Comparison of ENCODE assay signal across 9 cellular contexts in the genomic region with DNA sequence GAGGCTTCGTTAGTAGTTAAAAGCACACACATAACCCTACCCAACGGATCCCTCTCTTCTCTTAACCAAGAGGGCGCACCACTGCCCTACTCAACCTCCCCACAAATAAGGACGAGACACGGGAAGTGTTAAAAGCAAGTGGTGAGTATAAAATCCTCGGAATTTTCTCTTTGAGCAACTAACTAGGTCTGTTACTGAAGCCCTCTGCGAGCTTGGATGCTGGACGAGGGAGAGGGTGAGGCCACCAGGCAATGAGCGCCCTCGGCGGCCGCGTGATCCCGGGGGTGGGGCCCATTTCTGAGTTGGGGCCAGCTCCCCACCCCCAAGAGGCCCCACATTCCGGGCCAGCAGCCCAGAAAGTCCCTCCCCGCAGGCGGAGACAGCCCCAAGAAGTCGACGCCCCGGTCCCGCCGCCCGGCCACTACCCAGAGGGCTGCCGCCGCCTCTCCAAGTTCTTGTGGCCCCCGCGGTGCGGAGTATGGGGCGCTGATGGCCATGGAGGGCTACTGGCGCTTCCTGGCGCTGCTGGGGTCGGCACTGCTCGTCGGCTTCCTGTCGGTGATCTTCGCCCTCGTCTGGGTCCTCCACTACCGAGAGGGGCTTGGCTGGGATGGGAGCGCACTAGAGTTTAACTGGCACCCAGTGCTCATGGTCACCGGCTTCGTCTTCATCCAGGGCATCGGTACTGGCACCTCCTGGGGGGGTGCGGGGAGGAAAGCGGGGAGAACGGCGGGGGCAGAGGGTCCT. TPM values are rescaled to one million over a fixed set of nuclear protein-coding genes. Genes with fewer than 3 reads are reported as not detected.
DNase-seq lines count a peak whose midpoint lies in the region; ATAC-seq, FAIRE-seq and TF ChIP-seq lines count a peak whose summit lies in the region.
"Had no signal": no experiment of that assay in that cellular context is flagged by ENCODE, and none has a peak within 500 bp of the region (broad histone marks: within the 10 kb centered on the region; RNA-seq: fewer than 3 reads in every experiment).

A gene with protein sequence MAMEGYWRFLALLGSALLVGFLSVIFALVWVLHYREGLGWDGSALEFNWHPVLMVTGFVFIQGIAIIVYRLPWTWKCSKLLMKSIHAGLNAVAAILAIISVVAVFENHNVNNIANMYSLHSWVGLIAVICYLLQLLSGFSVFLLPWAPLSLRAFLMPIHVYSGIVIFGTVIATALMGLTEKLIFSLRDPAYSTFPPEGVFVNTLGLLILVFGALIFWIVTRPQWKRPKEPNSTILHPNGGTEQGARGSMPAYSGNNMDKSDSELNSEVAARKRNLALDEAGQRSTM (plus strand): TSS at position 418 of the 747 bp plus-strand sequence. CDS start 72 bp downstream, at position 490.

- H2BK12ac ChIP-seq in H1 (ENCODE audit: low read depth, low read length) = peak within 1 kb of the TSS; percentile 96

- peaks cover 21% of the 10 kb centered on the region for H3K4me1 ChIP-seq in CD4-positive, alpha-beta memory T cell (ENCODE audit: insufficient read depth, low read length)
- H3K4me1 ChIP-seq in H1 (replicated peaks in 1 of 4; ENCODE audit: control insufficient read depth in 3 of 4, insufficient read depth in 4 of 4, low read length in 3 of 4) = peaks cover 7 to 21% (median 12%) of the 10 kb centered on the region in 4 experiments; a peak in 5 of 7 replicates
- H3K4me1 ChIP-seq in lung (ENCODE audit: control insufficient read depth in 2 of 2, insufficient read depth in 2 of 2, low read length in 2 of 2) = peaks cover 0 to 5% of the 10 kb centered on the region in 2 donors
- peaks cover 15 to 44% (median 26%) of the 10 kb centered on the region in 4 donors for H3K4me1 ChIP-seq in stomach

- no peak within 1 kb of the TSS for H3K27ac Mint-ChIP-seq in CD4-positive, alpha-beta memory T cell
- H3K27ac Mint-ChIP-seq in T-helper 17 cell = no peak within 1 kb of the TSS

- peaks cover 0 to 2% of the 10 kb centered on the region in 2 experiments for H4K20me1 ChIP-seq in H1 (replicated peaks in 1 of 2; ENCODE audit: control insufficient read depth in 1 of 2, insufficient read depth in 2 of 2, low read length in 2 of 2)

- no peaks in the 10 kb centered on the region for H3K36me3 Mint-ChIP-seq in CD4-positive, alpha-beta memory T cell
- peaks cover 2% of the 10 kb centered on the region for H3K36me3 Mint-ChIP-seq in T-helper 17 cell (ENCODE audit: low read depth)

- H2BK120ac ChIP-seq in H1 (replicated peaks; ENCODE audit: low read depth, low read length) = peak within 1 kb of the TSS; percentile 65

- H3K4me3 ChIP-seq in CD4-positive, alpha-beta memory T cell (ENCODE audit: low read length in 2 of 2) = peak within 1 kb of the TSS; percentile 9 to 17
- H3K4me3 ChIP-seq in H1 (ENCODE audit: extremely low read depth in 1 of 4, insufficient read depth in 2 of 4, low read depth in 3 of 4, low read length in 4 of 4) = peak within 1 kb of the TSS; percentile 73 to 96 (median 84)
- H3K4me3 ChIP-seq in lung = peak within 1 kb of the TSS; percentile 82
- H3K4me3 ChIP-seq in stomach = peak within 1 kb of the TSS; percentile 75 to 94 (median 80)

- peak within 1 kb of the TSS; percentile 89 to 99 for H3K4me2 ChIP-seq in H1 (ENCODE audit: insufficient read depth in 1 of 2, low read depth in 2 of 2, low read length in 2 of 2)

- H3K4me1 Mint-ChIP-seq in CD4-positive, alpha-beta memory T cell = peaks cover 4 to 21% (median 13%) of the 10 kb centered on the region in 4 donors
- peaks cover 14% of the 10 kb centered on the region for H3K4me1 Mint-ChIP-seq in T-helper 17 cell

- 0 out of 2 replicates have a peak within 1 kb of the TSS, but pooled peaks have one; percentile 48 for H2BK20ac ChIP-seq in H1 (ENCODE audit: low read length)

- H3K79me1 ChIP-seq in H1 (ENCODE audit: low read depth, low read length) = no peaks in the 10 kb centered on the region

- peak within 1 kb of the TSS; percentile 78 to 82 (median 82) for H3K9ac ChIP-seq in H1 (replicated peaks in 1 of 4; ENCODE audit: extremely low read depth in 1 of 4, low read depth in 3 of 4, low read length in 3 of 4)

- H4K91ac ChIP-seq in H1 (replicated peaks; ENCODE audit: insufficient read length, low read length) = peak within 1 kb of the TSS; percentile 88

- no peak for FAIRE-seq in H1 (lab: Jason Lieb, UNC)
- FAIRE-seq: colon had no signal

- peak within 1 kb of the TSS; percentile 96 for H3K18ac ChIP-seq in H1 (ENCODE audit: extremely low read depth, low read length)

- H3K27me3 ChIP-seq in CD4-positive, alpha-beta memory T cell (ENCODE audit: insufficient read depth, low read length) = peaks cover 4% of the 10 kb centered on the region
- no peaks in the 10 kb centered on the region for H3K27me3 ChIP-seq in H1 (replicated peaks in 1 of 4; ENCODE audit: control insufficient read depth in 3 of 4, extremely low read depth in 1 of 4, insufficient read depth in 3 of 4, low read length in 3 of 4)
- no peaks in the 10 kb centered on the region for H3K27me3 ChIP-seq in lung (ENCODE audit: control insufficient read depth, insufficient read depth)
- H3K27me3 ChIP-seq in stomach = no peaks in the 10 kb centered on the region

- no peak within 1 kb of the TSS for H2AK5ac ChIP-seq in H1 (ENCODE audit: low read depth, low read length)

- H3K23me2 ChIP-seq in H1 (ENCODE audit: low read depth, low read length) = peaks cover 16% of the 10 kb centered on the region

- peak within 1 kb of the TSS; percentile 60 to 83 (median 76) for H3K4me3 Mint-ChIP-seq in CD4-positive, alpha-beta memory T cell
- peak within 1 kb of the TSS; percentile 83 for H3K4me3 Mint-ChIP-seq in T-helper 17 cell

- peak within 1 kb of the TSS; percentile 88; the same call in 1 of the 2 replicates for H2BK5ac ChIP-seq in H1 (ENCODE audit: low read depth, low read length)

- POLR2A ChIA-PET in CD4-positive, alpha-beta memory T cell (lab: Charles Lee; ENCODE audit: partially characterized antibody) = no interaction called here
- POLR2A ChIA-PET in H1 (lab: Charles Lee; ENCODE audit: partially characterized antibody) = interaction anchor here (0.8 to 4.5 kb wide), 18 partner anchors 8 to 592 kb away, joined by 3 to 32 read pairs (median 4); a partner anchor contains a TSS

- H3K36me3 ChIP-seq in CD4-positive, alpha-beta memory T cell (ENCODE audit: insufficient read depth, low read length) = no peaks in the 10 kb centered on the region
- H3K36me3 ChIP-seq in H1 (ENCODE audit: control insufficient read depth in 2 of 4, insufficient read depth in 4 of 4, low read length in 3 of 4) (no peaks in the 10 kb centered on the region), lung (ENCODE audit: control insufficient read depth in 2 of 2, insufficient read depth in 2 of 2, low read length in 2 of 2) (no peaks in the 10 kb centered on the region), stomach (no peaks in the 10 kb centered on the region)

- WGBS in H1 (ENCODE audit: extremely low coverage in 1 of 2, insufficient coverage in 1 of 2, insufficient read length in 1 of 2, insufficient replicate concordance in 2 of 2, low coverage in 1 of 2, low lambda C conversion rate in 2 of 2, missing lambda C conversion rate in 1 of 2), 2 experiments = 2% methylated on average over 39 of the region's 46 CpGs; no CpG with 5 or more reads in 1 of the 2 experiments
- 0 to 1% methylated on average over 41 to 46 of the region's 46 CpGs for WGBS in lung, 2 donors
- WGBS in stomach, 5 donors = 0 to 2% (median 0%) methylated on average over 21 to 46 of the region's 46 CpGs

- peak within 1 kb of the TSS; percentile 87 for H4K5ac ChIP-seq in H1 (ENCODE audit: insufficient read length, low read depth, low read length)

- peak within 1 kb of the TSS; percentile 81 for H2AFZ ChIP-seq in H1 (ENCODE audit: low read length)

- peak within 1 kb of the TSS; percentile 71 for H3K4ac ChIP-seq in H1 (replicated peaks; ENCODE audit: insufficient read length, low read depth, low read length)

- CTCF ChIA-PET in CD4-positive, alpha-beta memory T cell (lab: Charles Lee; ENCODE audit: partially characterized antibody) = interaction anchor here (1.8 kb wide), 1 partner anchor 10 kb away, joined by 3 read pairs; no protein-coding TSS in a partner anchor
- CTCF ChIA-PET in H1 (lab: Charles Lee; ENCODE audit: partially characterized antibody) = interaction anchor here (1.1 to 3.0 kb wide), 7 partner anchors 8 to 566 kb away, joined by 3 to 20 read pairs (median 6); no protein-coding TSS in a partner anchor

- H3K27me3 Mint-ChIP-seq in CD4-positive, alpha-beta memory T cell = peaks cover 30% of the 10 kb centered on the region in 2 donors
- peaks cover 58% of the 10 kb centered on the region for H3K27me3 Mint-ChIP-seq in T-helper 17 cell

- H3K23ac ChIP-seq in H1 (ENCODE audit: insufficient read length) = no peak within 1 kb of the TSS

- H3K79me2 ChIP-seq in H1 (ENCODE audit: control insufficient read depth in 1 of 2, insufficient read depth in 2 of 2, low read length in 2 of 2) = peaks cover 0 to 25% of the 10 kb centered on the region in 2 experiments; a peak in 3 of 4 replicates

- H3K14ac ChIP-seq in H1 (ENCODE audit: insufficient read length) = no peak within 1 kb of the TSS

- H3K56ac ChIP-seq in H1 (replicated peaks; ENCODE audit: insufficient read length, low read depth, low read length) = peak within 1 kb of the TSS; percentile 48

- TF ChIP-seq RAD21 in H1 (IDR thresholded peaks at IDR 0.05 in 1 of 2, conservative IDR thresholded peaks at IDR 0.05 in 1 of 2; ENCODE audit: low read depth in 2 of 2, low read length in 2 of 2) = 0 out of 4 replicates have a peak, but pooled peaks of 1 of the 2 experiments have one; percentile 3

- TF ChIP-seq EP300 in H1 (IDR thresholded peaks at IDR 0.05; ENCODE audit: borderline replicate concordance in 1 of 2, low read depth in 2 of 2, low read length in 2 of 2) (no peak), stomach (IDR thresholded peaks at IDR 0.05) (no peak)

- peak in 1 of 2 experiments; percentile 56; a peak in 2 of 3 replicates for TF ChIP-seq POLR2A in H1 (IDR thresholded peaks at IDR 0.05; ENCODE audit: control extremely low read depth in 1 of 2, low read depth in 2 of 2, low read length in 2 of 2)
- TF ChIP-seq POLR2A in stomach (IDR thresholded peaks at IDR 0.05) = peak in 1 of 4 donors; percentile 56

- H3K27ac ChIP-seq in CD4-positive, alpha-beta memory T cell (ENCODE audit: low read depth, low read length) = no peak within 1 kb of the TSS
- H3K27ac ChIP-seq in H1 (ENCODE audit: low read depth, low read length) (peak within 1 kb of the TSS; percentile 65), lung (ENCODE audit: low read depth in 1 of 2, low read length in 1 of 2) (peak within 1 kb of the TSS; percentile 64 to 91), stomach (peak within 1 kb of the TSS; percentile 81 to 93 (median 90))

- TF ChIP-seq CTCF in H1 (IDR thresholded peaks at IDR 0.05; ENCODE audit: control extremely low read depth in 1 of 3, insufficient read depth in 1 of 3, low read depth in 1 of 3, low read length in 3 of 3) (peak in 1 of 3 experiments; percentile 12; a peak in 1 of 4 replicates), lung (IDR thresholded peaks at IDR 0.05; ENCODE audit: control extremely low read depth, extremely low read depth) (no peak), stomach (IDR thresholded peaks at IDR 0.05) (no peak)

- H3K9me3 Mint-ChIP-seq in CD4-positive, alpha-beta memory T cell = no peaks in the 10 kb centered on the region

- H4K8ac ChIP-seq in H1 (ENCODE audit: extremely low read depth, insufficient read depth, low read length) = peak within 1 kb of the TSS; percentile 90; the same call in 1 of the 2 replicates

- peak; percentile 38 for ATAC-seq in GM19043 (IDR thresholded peaks at IDR 0.05; ENCODE audit: low read depth, unreplicated experiment)
- peak; percentile 50 for ATAC-seq in HG03520 (IDR thresholded peaks at IDR 0.05; ENCODE audit: unreplicated experiment)
- peak; percentile 23 for ATAC-seq in T-helper 17 cell
- peak; percentile 74 for ATAC-seq in lung (ENCODE audit: insufficient read depth, low FRiP score)

- intact Hi-C loops in CD4-positive, alpha-beta memory T cell (cut with micrococcal nuclease) = no loop called here
- intact Hi-C loops in stomach (cut with DNase I; ENCODE audit: low total_unique reads) = no loop called here

- peak within 1 kb of the TSS; percentile 53; the same call in 1 of the 2 replicates for H2BK15ac ChIP-seq in H1 (ENCODE audit: low read length)

- no peak for DNase-seq in CD4-positive, alpha-beta memory T cell
- DNase-seq in T-helper 17 cell (peak in 1 of 3 donors; percentile 10), H1 (ENCODE audit: low read depth in 1 of 2, low spot score in 2 of 2) (peak in 1 of 2 experiments; percentile 80), lung (ENCODE audit: low spot score) (peak; percentile 82), stomach (peak; percentile 83)
- no peak for DNase-seq in effector CD4-positive, alpha-beta T cell

- no peaks in the 10 kb centered on the region for H3K9me3 ChIP-seq in CD4-positive, alpha-beta memory T cell (ENCODE audit: control insufficient read depth in 1 of 2, low read length in 2 of 2)
- H3K9me3 ChIP-seq in T-helper 17 cell (ENCODE audit: control insufficient read depth, low read length, poor library complexity, severe bottlenecking) (no peaks in the 10 kb centered on the region), H1 (ENCODE audit: insufficient read depth in 2 of 2, low read depth in 1 of 2, low read length in 1 of 2) (no peaks in the 10 kb centered on the region), lung (ENCODE audit: control insufficient read depth in 2 of 2, insufficient read depth in 1 of 2, low read length in 1 of 2) (no peaks in the 10 kb centered on the region), stomach (no peaks in the 10 kb centered on the region)

RNA-seq across cellular contexts. Expression of the gene that starts here (rescaled TPM):
- 1 to 10 TPM in 1 of 2 experiments, under 1 TPM in 1; 0.64 to 1.1 TPM for total RNA-seq in CD4-positive, alpha-beta memory T cell
- 1 to 10 TPM in 1 of 2 donors, under 1 TPM in 1; 0.59 to 1.6 TPM for polyA plus RNA-seq in CD4-positive, alpha-beta memory T cell
- total RNA-seq in T-helper 17 cell = 1 to 10 TPM in 1 of 2 donors, under 1 TPM in 1; 0.44 to 1.3 TPM
- 12.6 and 14.9 TPM in 2 replicates for total RNA-seq in H1 (2021; fragmentation: NEBNext Ultra II Directional; extraction: Animal tissue kit (Norgen Biotek cat#: 25700))
- polyA plus RNA-seq in H1 (2011; rRNA removed) = 9.2 and 10.7 TPM in 2 replicates
- 5.1 TPM for polyA plus RNA-seq in H1 (2011; cell fraction: cytosol; rRNA removed)
- polyA plus RNA-seq in H1 (2011; cell fraction: nucleus; rRNA removed) = 9.4 TPM
- polyA plus RNA-seq in H1 (2012, experiment 1 of 2) = 6.5 to 9.0 TPM (median 8.0 TPM) in 4 replicates
- polyA plus RNA-seq in H1 (2012, experiment 2 of 2) = 3.4 TPM
- polyA plus RNA-seq in H1 (2013, experiment 1 of 2) = 10.0 TPM
- 10.1 TPM for polyA plus RNA-seq in H1 (2013, experiment 2 of 2)
- 10.0 and 12.3 TPM in 2 replicates for polyA minus RNA-seq in H1 (2011; rRNA and poly(A)+ RNA removed)
- 6.8 TPM for polyA minus RNA-seq in H1 (2011; cell fraction: cytosol; rRNA and poly(A)+ RNA removed)
- 9.4 TPM for polyA minus RNA-seq in H1 (2011; cell fraction: nucleus; rRNA and poly(A)+ RNA removed)
- total RNA-seq in lung = 100 to 1,000 TPM in 1 of 2 donors, 10 to 100 TPM in 1; 66.1 to 488 TPM
- polyA plus RNA-seq in lung = 10 to 100 TPM; 25.2 to 76.7 TPM
- total RNA-seq in stomach = 100 to 1,000 TPM in 2 of 5 donors, 10 to 100 TPM in 3; 12.2 to 150 (median 74.5) TPM
- 10 to 100 TPM; 25.2 to 31.7 (median 29.2) TPM for polyA plus RNA-seq in stomach

Comparison
In these comparisons a context has a peak if more than half of its experiments do, and no peak if none do; other contexts are left out.
1. DNase-seq: peak in lung (single experiment) and stomach (single experiment); none in CD4-positive, alpha-beta memory T cell (0 of 5) and effector CD4-positive, alpha-beta T cell (single experiment).
2. H3K4me3 ChIP-seq: peak in every context shown above with its lines; median percentile 84 in H1; 82 in lung; 80 in stomach; 13 in CD4-positive, alpha-beta memory T cell.
3. ATAC-seq: peak in every context shown above with its lines; median percentile 74 in lung; 50 in HG03520; 38 in GM19043; 23 in T-helper 17 cell.